ENCODE assay signal across 9 cellular contexts in genomic region chr18:39841133-39842041, GRCh38.
DNase-seq lines count a peak whose midpoint lies in the region; ATAC-seq, FAIRE-seq and TF ChIP-seq lines count a peak whose summit lies in the region.
"Had no signal": no experiment of that assay in that cellular context is flagged by ENCODE, and none has a peak within 500 bp of the region (broad histone marks: within the 10 kb centered on the region; RNA-seq: fewer than 3 reads in every experiment).

No MANE protein-coding gene starts in this region.

- H3K9me3 ChIP-seq in HepG2 (ENCODE audit: low read length) (no peaks in the 10 kb centered on the region), thymus (ENCODE audit: control insufficient read depth) (no peaks in the 10 kb centered on the region)

- peak; percentile 20 for DNase-seq in HFF-Myc (ENCODE audit: extremely low read depth, low read depth)
- peak; percentile 89 for DNase-seq in NCI-H748 treated with DMSO at 0.1 percent for 48 hours (lab: John Stamatoyannopoulos, UW)
- DNase-seq in dorsolateral prefrontal cortex = peak; percentile 60 to 84 (median 81)
- peak; percentile 60 for DNase-seq in HepG2 (ENCODE audit: low spot score)
- no peak for DNase-seq in NOMO-1 (lab: John Stamatoyannopoulos, UW; ENCODE audit: unreplicated experiment in 2 of 2)
- no peak for DNase-seq in GM19238 (ENCODE audit: insufficient read length, low spot score)

- FAIRE-seq in HepG2 (lab: Jason Lieb, UNC) = no peak

- peak overlapping the region; percentile 29 for H2AFZ ChIP-seq in HepG2 (ENCODE audit: low read length)

- intact Hi-C loops in dorsolateral prefrontal cortex (cut with DNase I) = loop anchor here in 1 of 2 donors (5.0 to 10.0 kb wide), 2 partner anchors 171 to 313 kb away; no protein-coding TSS in a partner anchor
- intact Hi-C loops in HepG2 (cut with micrococcal nuclease; ENCODE audit: unreplicated experiment) = loop anchor here (10.0 kb wide), 1 partner anchor 1903 kb away; no protein-coding TSS in a partner anchor

- no peaks in the 10 kb centered on the region for H3K36me3 ChIP-seq in HepG2 (replicated peaks in 1 of 2; ENCODE audit: control insufficient read depth in 1 of 2, insufficient read depth in 2 of 2, low read length in 2 of 2)
- H3K36me3 ChIP-seq in thymus (ENCODE audit: control insufficient read depth, insufficient read depth) = no peaks in the 10 kb centered on the region

- H3K4me1 ChIP-seq in HepG2 (ENCODE audit: insufficient read depth, low read length) (peaks cover 15% of the 10 kb centered on the region), thymus (ENCODE audit: control insufficient read depth, insufficient read depth, low read length) (no peaks in the 10 kb centered on the region)

- in situ Hi-C loops in HepG2 (cut with HindIII; ENCODE audit: extremely low pct_ligation_motif_present, low pct_unique_long_range_greater_than_20kb) = no loop called here

- POLR2A ChIA-PET in HepG2 (lab: Yijun Ruan, JAX) = no interaction called here

- peak; percentile 100 for ATAC-seq in HepG2
- no peak for ATAC-seq in GM18519 (IDR thresholded peaks at IDR 0.05; ENCODE audit: low FRiP score, unreplicated experiment)
- ATAC-seq: T-cell had no signal

- no peak for TF ChIP-seq EP300 in HepG2 (IDR thresholded peaks at IDR 0.05; ENCODE audit: low read depth in 2 of 2, low read length in 2 of 2)
- TF ChIP-seq EP300 in HepG2 (CRISPR knock-in tag; IDR thresholded peaks at IDR 0.05; ENCODE audit: borderline replicate concordance) = no peak

- no peaks in the 10 kb centered on the region for H3K79me2 ChIP-seq in HepG2 (ENCODE audit: insufficient read depth, low read length)

- H4K20me1 ChIP-seq in HepG2 (ENCODE audit: insufficient read depth, low read length) = no peaks in the 10 kb centered on the region

- TF ChIP-seq RAD21 in HepG2 (CRISPR knock-in tag; IDR thresholded peaks at IDR 0.05) = peak; percentile 78

- WGBS in HepG2 (ENCODE audit: low lambda C conversion rate) = 6% methylated on average over 35 of the region's 46 CpGs
- 5% methylated on average over 46 of the region's 46 CpGs for WGBS in thymus

- no peak for TF ChIP-seq POLR2A in HepG2 (IDR thresholded peaks at IDR 0.05; ENCODE audit: insufficient read depth in 1 of 2, low read depth in 2 of 2, low read length in 2 of 2)

- TF ChIP-seq CTCF in HFF-Myc (IDR thresholded peaks at IDR 0.05; ENCODE audit: low read depth, low read length, missing control alignments) (peak; percentile 28), dorsolateral prefrontal cortex (IDR thresholded peaks at IDR 0.05 in 54 of 56, conservative IDR thresholded peaks at IDR 0.05 in 2 of 56; ENCODE audit: low read depth in 1 of 56, partially characterized antibody in 56 of 56) (peak in 54 of 56 donors; percentile 29 to 73 (median 58)), HepG2 (CRISPR knock-in tag; IDR thresholded peaks at IDR 0.05) (peak; percentile 84)

- H3K4me3 ChIP-seq in HFF-Myc (replicated peaks; ENCODE audit: low read depth, low read length) (peak overlapping the region; percentile 35), dorsolateral prefrontal cortex (peak overlapping the region; percentile 17 to 75 (median 59)), HepG2 (replicated peaks in 1 of 3; ENCODE audit: insufficient read depth in 1 of 3, low read depth in 2 of 3, low read length in 3 of 3) (peak overlapping the region; percentile 48 to 66 (median 50)), thymus (ENCODE audit: low read length) (peak overlapping the region; percentile 36)

- CTCF ChIA-PET in HepG2 (lab: Yijun Ruan, JAX; ENCODE audit: low intra/inter-chr PET ratio, low total read pairs) = no interaction called here

- no TSS peak for BruUV-seq in HepG2 (replicated peaks; lab: Mats Ljungman, UMichigan)

- H3K27ac ChIP-seq in dorsolateral prefrontal cortex (peak overlapping the region in 52 of 59 donors; percentile 2 to 83 (median 60)), HepG2 (ENCODE audit: extremely low read length, insufficient read depth, low read length) (no peak overlapping the region), thymus (ENCODE audit: low read depth) (no peak overlapping the region)

- peak overlapping the region; percentile 86 for H3K4me2 ChIP-seq in HepG2 (ENCODE audit: low read depth, low read length)

- H3K9ac ChIP-seq in HepG2 (ENCODE audit: insufficient read depth, low read depth, low read length) = no peak overlapping the region

- H3K27me3 ChIP-seq in dorsolateral prefrontal cortex (no peaks in the 10 kb centered on the region), HepG2 (ENCODE audit: control insufficient read depth in 1 of 2, insufficient read depth in 2 of 2, low read length in 2 of 2) (peaks cover 2 to 15% of the 10 kb centered on the region in 2 experiments; a peak in 3 of 5 replicates), thymus (ENCODE audit: control insufficient read depth, insufficient read depth) (no peaks in the 10 kb centered on the region)

TF ChIP-seq in HepG2, 621 proteins besides CTCF, POLR2A, EP300 and RAD21 (continues in another document):
- TF ChIP-seq ZNF768 (CRISPR knock-in tag; IDR thresholded peaks at IDR 0.05) (peak; percentile 69; the same call in 1 of the 2 replicates), MYPOP (CRISPR knock-in tag; IDR thresholded peaks at IDR 0.05) (peak; percentile 69; the same call in 1 of the 2 replicates), MAX (IDR thresholded peaks at IDR 0.05) (peak; percentile 50; the same call in 1 of the 2 replicates), KDM3A (CRISPR knock-in tag; IDR thresholded peaks at IDR 0.05; ENCODE audit: low read depth) (0 out of 2 replicates have a peak, but pooled peaks have one; percentile 26), ZNF572 (CRISPR knock-in tag; IDR thresholded peaks at IDR 0.05) (peak; percentile 58; the same call in 1 of the 2 replicates), HMG20B (CRISPR knock-in tag; conservative IDR thresholded peaks at IDR 0.05) (no peak), IKZF5 (CRISPR knock-in tag; IDR thresholded peaks at IDR 0.05) (0 out of 2 replicates have a peak, but pooled peaks have one; percentile 33), ZFX (CRISPR knock-in tag; IDR thresholded peaks at IDR 0.05; ENCODE audit: low read depth) (0 out of 2 replicates have a peak, but pooled peaks have one; percentile 14), ZNF687 (CRISPR knock-in tag; IDR thresholded peaks at IDR 0.05) (peak; percentile 71), GABPB1 (CRISPR knock-in tag; IDR thresholded peaks at IDR 0.05) (peak; percentile 54; the same call in 1 of the 2 replicates), GATAD2A (CRISPR knock-in tag; IDR thresholded peaks at IDR 0.05) (peak; percentile 13; the same call in 1 of the 2 replicates), ZSCAN9 (CRISPR knock-in tag; IDR thresholded peaks at IDR 0.05; ENCODE audit: borderline replicate concordance) (no peak), ZNF672 (CRISPR knock-in tag; IDR thresholded peaks at IDR 0.05) (no peak), ZNF251 (CRISPR knock-in tag; IDR thresholded peaks at IDR 0.05) (no peak), ZNF547 (CRISPR knock-in tag; IDR thresholded peaks at IDR 0.05) (peak; percentile 32; the same call in 1 of the 2 replicates), STAG1 (CRISPR knock-in tag; IDR thresholded peaks at IDR 0.05) (peak; percentile 90), ZMYM4 (CRISPR knock-in tag; IDR thresholded peaks at IDR 0.05) (peak; percentile 75)

Comparison
In these comparisons a context has a peak if more than half of its experiments do, and no peak if none do; other contexts are left out.
1. DNase-seq: peak in HFF-Myc (single experiment), NCI-H748 treated with DMSO at 0.1 percent for 48 hours (single experiment), dorsolateral prefrontal cortex (10 of 10) and HepG2 (single experiment); none in NOMO-1 (0 of 2) and GM19238 (single experiment).
2. CTCF ChIP-seq: peak in every context shown above with its lines; median percentile 84 in HepG2; 58 in dorsolateral prefrontal cortex; 28 in HFF-Myc.
3. H3K27ac ChIP-seq: peak in dorsolateral prefrontal cortex (52 of 59); none in HepG2 (single experiment) and thymus (single experiment).
4. Peak in every context shown above with its lines, with median percentiles within 50 percentile points of each other: H3K4me3 ChIP-seq.